ENCODE assay signal across 14 cellular contexts in genomic region chr2:144996225-144996795, GRCh38.
DNase-seq lines count a peak whose midpoint lies in the region; ATAC-seq and TF ChIP-seq lines count a peak whose summit lies in the region.
"Had no signal": no experiment of that assay in that cellular context is flagged by ENCODE, and none has a peak within 500 bp of the region (broad histone marks: within the 10 kb centered on the region; RNA-seq: fewer than 3 reads in every experiment).

No MANE protein-coding gene starts in this region.

- H3K9me3 Mint-ChIP-seq in activated CD8-positive, alpha-beta memory T cell treated with anti-CD3 and anti-CD28 coated beads, Interleukin-2, amount 10 ng/mL, durations not matched to agents 7 days and 5 days (ENCODE audit: low read depth), result no peaks in the 10 kb centered on the region
- H3K9me3 Mint-ChIP-seq: activated naive CD8-positive, alpha-beta T cell treated with anti-CD3 and anti-CD28 coated beads, Interleukin-2, amount 50 U/mL, for 24 hours had no signal

- no peaks in the 10 kb centered on the region for H4K20me1 ChIP-seq in SK-N-SH (ENCODE audit: insufficient read depth)
- H4K20me1 ChIP-seq: BLaER1 had no signal

- H3K27me3 Mint-ChIP-seq in activated CD8-positive, alpha-beta memory T cell treated with anti-CD3 and anti-CD28 coated beads, Interleukin-2, amount 10 ng/mL, durations not matched to agents 7 days and 5 days, result peaks cover 5% of the 10 kb centered on the region

- H3K27ac Mint-ChIP-seq in activated CD8-positive, alpha-beta memory T cell treated with anti-CD3 and anti-CD28 coated beads, Interleukin-2, amount 10 ng/mL, durations not matched to agents 7 days and 5 days, result no peak overlapping the region
- H3K27ac Mint-ChIP-seq: activated naive CD8-positive, alpha-beta T cell treated with anti-CD3 and anti-CD28 coated beads, Interleukin-2, amount 50 U/mL, for 24 hours had no signal

- H3K4me2 ChIP-seq in SK-N-SH, result no peak overlapping the region; the same call in 1 of the 2 replicates
- H3K4me2 ChIP-seq: BLaER1 had no signal

- no peaks in the 10 kb centered on the region for H3K4me1 Mint-ChIP-seq in activated CD8-positive, alpha-beta memory T cell treated with anti-CD3 and anti-CD28 coated beads, Interleukin-2, amount 10 ng/mL, durations not matched to agents 7 days and 5 days
- H3K4me1 Mint-ChIP-seq: activated naive CD8-positive, alpha-beta T cell treated with anti-CD3 and anti-CD28 coated beads, Interleukin-2, amount 50 U/mL, for 24 hours had no signal

- H3K9ac ChIP-seq in SK-N-SH, result peak overlapping the region; percentile 53; the same call in 1 of the 2 replicates
- H3K9ac ChIP-seq: BLaER1 had no signal

- peak overlapping the region; percentile 61; the same call in 1 of the 2 replicates for H2AFZ ChIP-seq in SK-N-SH (ENCODE audit: low read depth)

- TF ChIP-seq EP300 in SK-N-SH (IDR thresholded peaks at IDR 0.05; ENCODE audit: borderline replicate concordance in 1 of 2, low read depth in 1 of 2, low read length in 1 of 2), result no peak

- H3K9me2 ChIP-seq in SK-N-SH, result no peaks in the 10 kb centered on the region

- DNase-seq in EH (ENCODE audit: low read depth) (peak; percentile 91), SK-N-SH (no peak), fibroblast of mammary gland (ENCODE audit: low read depth) (peak; percentile 54), renal cortical epithelial cell (ENCODE audit: low read depth) (peak; percentile 48), retina (no peak)
- DNase-seq in activated CD8-positive, alpha-beta memory T cell treated with anti-CD3 and anti-CD28 coated beads, Interleukin-2, amount 10 ng/mL, durations not matched to agents 7 days and 5 days, result no peak
- DNase-seq: activated CD8-positive, alpha-beta memory T cell treated with anti-CD3 and anti-CD28 coated beads, Interleukin-2, amount 50 U/mL, for 48 hours; activated naive CD8-positive, alpha-beta T cell treated with anti-CD3 and anti-CD28 coated beads, Interleukin-2, amount 50 U/mL, for 24 hours; GDM1; NCI-H2227 treated with DMSO at 0.1 percent for 48 hours; stimulated activated CD8-positive, alpha-beta memory T cell treated with anti-CD3 and anti-CD28 coated beads, Interleukin-4, amount 100 ng/mL, for 48 hours had no signal

- no peaks in the 10 kb centered on the region for H3K79me2 ChIP-seq in SK-N-SH (ENCODE audit: insufficient read depth)

- peaks cover 4% of the 10 kb centered on the region in 2 experiments; a peak in 2 of 4 replicates for H3K4me1 ChIP-seq in SK-N-SH (ENCODE audit: control insufficient read depth in 1 of 2, insufficient read depth in 2 of 2, low read depth in 1 of 2, low read length in 1 of 2)

- H3K27ac ChIP-seq in SK-N-SH (ENCODE audit: low read depth in 2 of 2, low read length in 1 of 2), result peak overlapping the region in 1 of 2 experiments; percentile 95; a peak in 3 of 4 replicates
- H3K27ac ChIP-seq: BLaER1 had no signal

- no peaks in the 10 kb centered on the region for H3K27me3 ChIP-seq in SK-N-SH (ENCODE audit: insufficient read depth)
- H3K27me3 ChIP-seq: BLaER1 had no signal

- H3K4me3 Mint-ChIP-seq in activated CD8-positive, alpha-beta memory T cell treated with anti-CD3 and anti-CD28 coated beads, Interleukin-2, amount 10 ng/mL, durations not matched to agents 7 days and 5 days, result no peak overlapping the region
- H3K4me3 Mint-ChIP-seq: activated naive CD8-positive, alpha-beta T cell treated with anti-CD3 and anti-CD28 coated beads, Interleukin-2, amount 50 U/mL, for 24 hours had no signal

- H3K4me3 ChIP-seq in SK-N-SH (ENCODE audit: low read depth in 2 of 2, low read length in 1 of 2) (no peak overlapping the region), fibroblast of mammary gland (ENCODE audit: control insufficient read depth, low read depth, low read length) (no peak overlapping the region)
- H3K4me3 ChIP-seq: BLaER1 had no signal

- peaks cover 13% of the 10 kb centered on the region for H3F3A ChIP-seq in SK-N-SH (replicated peaks; ENCODE audit: insufficient read depth)

- TF ChIP-seq CTCF in SK-N-SH (IDR thresholded peaks at IDR 0.05) (no peak), fibroblast of mammary gland (conservative IDR thresholded peaks at IDR 0.05; ENCODE audit: control insufficient read depth, insufficient read depth, low read depth, low read length) (no peak)

- CTCF ChIA-PET in SK-N-SH (lab: Yijun Ruan, JAX), result no interaction called here
- CTCF ChIA-PET in activated CD8-positive, alpha-beta memory T cell treated with anti-CD3 and anti-CD28 coated beads, Interleukin-2, amount 10 ng/mL, durations not matched to agents 7 days and 5 days (lab: Charles Lee), result no interaction called here

- no peaks in the 10 kb centered on the region for H3K36me3 Mint-ChIP-seq in activated CD8-positive, alpha-beta memory T cell treated with anti-CD3 and anti-CD28 coated beads, Interleukin-2, amount 10 ng/mL, durations not matched to agents 7 days and 5 days

- no peak for ATAC-seq in GM21367 (IDR thresholded peaks at IDR 0.05; ENCODE audit: unreplicated experiment)
- ATAC-seq in activated CD8-positive, alpha-beta memory T cell treated with anti-CD3 and anti-CD28 coated beads, Interleukin-2, amount 10 ng/mL, durations not matched to agents 7 days and 5 days, result no peak
- ATAC-seq in GM19455 (IDR thresholded peaks at IDR 0.05; ENCODE audit: unreplicated experiment), result no peak
- ATAC-seq: activated naive CD8-positive, alpha-beta T cell treated with anti-CD3 and anti-CD28 coated beads, Interleukin-2, amount 50 U/mL, for 24 hours had no signal

- H3K9me3 ChIP-seq in SK-N-SH, result no peaks in the 10 kb centered on the region
- H3K9me3 ChIP-seq: BLaER1 had no signal

- TF ChIP-seq RAD21 in SK-N-SH (IDR thresholded peaks at IDR 0.05; ENCODE audit: low read length), result no peak

- POLR2A ChIA-PET in SK-N-SH (lab: Yijun Ruan, JAX), result no interaction called here

- 60% methylated on average over 5 of the region's 5 CpGs for WGBS in SK-N-SH (ENCODE audit: low lambda C conversion rate)

- no peaks in the 10 kb centered on the region for H3K36me3 ChIP-seq in SK-N-SH (replicated peaks in 1 of 2; ENCODE audit: control insufficient read depth in 1 of 2, insufficient read depth in 2 of 2, low read length in 1 of 2)
- H3K36me3 ChIP-seq: BLaER1 had no signal

TF ChIP-seq in SK-N-SH, 30 proteins besides CTCF, POLR2A, EP300 and RAD21:
- peak; percentile 16; the same call in 1 of the 2 replicates for TF ChIP-seq TCF12 (IDR thresholded peaks at IDR 0.05)
- TF ChIP-seq JUND (IDR thresholded peaks at IDR 0.05), result peak; percentile 38; the same call in 1 of the 2 replicates
- peak; percentile 8; the same call in 1 of the 2 replicates for TF ChIP-seq FOSL2 (IDR thresholded peaks at IDR 0.05; ENCODE audit: borderline replicate concordance, low read depth)
- TF ChIP-seq, protein P1, sequence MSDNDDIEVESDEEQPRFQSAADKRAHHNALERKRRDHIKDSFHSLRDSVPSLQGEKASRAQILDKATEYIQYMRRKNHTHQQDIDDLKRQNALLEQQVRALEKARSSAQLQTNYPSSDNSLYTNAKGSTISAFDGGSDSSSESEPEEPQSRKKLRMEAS (IDR thresholded peaks at IDR 0.05; ENCODE audit: low read depth), result no peak

Comparison
In these comparisons a context has a peak if more than half of its experiments do, and no peak if none do; other contexts are left out.
1. DNase-seq: peak in EH (single experiment), fibroblast of mammary gland (single experiment) and renal cortical epithelial cell (single experiment); none in SK-N-SH (single experiment), retina (single experiment) and activated CD8-positive, alpha-beta memory T cell treated with anti-CD3 and anti-CD28 coated beads, Interleukin-2, amount 10 ng/mL, durations not matched to agents 7 days and 5 days (single experiment).